In the genomic region with DNA sequence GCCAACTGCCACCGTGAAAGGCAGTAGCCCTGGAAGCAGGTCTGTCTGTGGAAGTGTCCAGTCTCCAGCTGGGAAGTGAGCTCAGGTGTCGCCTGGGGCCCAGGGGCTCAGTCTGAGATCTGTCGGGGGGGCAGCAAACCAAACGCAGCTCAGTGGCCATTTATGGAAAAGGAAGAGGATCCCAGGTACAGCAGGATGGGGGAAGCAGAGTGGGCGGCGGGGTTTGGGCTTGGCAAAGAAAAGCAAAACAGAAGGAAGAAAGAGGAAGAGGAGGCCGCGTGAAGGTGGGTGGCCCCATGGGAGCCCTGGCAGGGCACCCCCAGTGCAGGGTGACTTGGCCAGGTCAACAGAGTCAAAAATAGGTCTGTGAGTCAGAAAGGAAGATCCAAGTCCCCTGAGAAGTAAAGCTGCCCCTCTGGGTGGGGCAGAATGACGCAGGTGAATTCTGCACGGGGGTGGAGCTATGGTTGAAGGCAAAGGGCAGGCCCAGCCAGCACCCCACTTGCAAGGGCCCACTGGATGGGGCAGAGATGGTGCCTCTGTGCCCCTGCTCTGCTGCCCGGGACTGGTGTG, we compare ENCODE assay signal across 1 cellular context.
TF ChIP-seq lines count a peak whose summit lies in the region.

No MANE protein-coding gene starts in this region.

TF ChIP-seq in A549, 52 proteins besides CTCF, POLR2A, EP300 and RAD21 (continued from another document):
- no peak for TF ChIP-seq REST (IDR thresholded peaks at IDR 0.05)
- no peak for TF ChIP-seq NFE2L2 (conservative IDR thresholded peaks at IDR 0.05; ENCODE audit: low read length)
